In genomic region chr20:35387334-35387733, GRCh38 we compare ENCODE assay signal across 17 cellular contexts. TPM values are rescaled to one million over a fixed set of nuclear protein-coding genes. Genes with fewer than 3 reads are reported as not detected.
DNase-seq lines count a peak whose midpoint lies in the region; TF ChIP-seq lines count a peak whose summit lies in the region.
"Had no signal": no experiment of that assay in that cellular context is flagged by ENCODE, and none has a peak within 500 bp of the region (broad histone marks: within the 10 kb centered on the region; RNA-seq: fewer than 3 reads in every experiment).

No MANE protein-coding gene starts in this region.

- TF ChIP-seq CTCF in chondrocyte (IDR thresholded peaks at IDR 0.05), result no peak

- H3K27me3 Mint-ChIP-seq in chondrocyte (ENCODE audit: low read depth), result no peaks in the 10 kb centered on the region
- H3K27me3 Mint-ChIP-seq: naive thymus-derived CD8-positive, alpha-beta T cell; stimulated activated naive CD8-positive, alpha-beta T cell treated with anti-CD3 and anti-CD28 coated beads, Interleukin-15, Interleukin-2, amounts not matched to agents 100 ng/mL and 50 ng/mL, for 24 hours had no signal

- H3K9me3 ChIP-seq in mesenchymal stem cell (ENCODE audit: control insufficient read depth, low read length), result no peaks in the 10 kb centered on the region
- H3K9me3 ChIP-seq: right atrium auricular region had no signal

- H3K27ac Mint-ChIP-seq in chondrocyte (ENCODE audit: unreplicated experiment), result peak overlapping the region; percentile 18
- H3K27ac Mint-ChIP-seq: stimulated activated naive CD8-positive, alpha-beta T cell treated with anti-CD3 and anti-CD28 coated beads, Interleukin-15, Interleukin-2, amounts not matched to agents 100 ng/mL and 50 ng/mL, for 24 hours had no signal

- H3K4me3 Mint-ChIP-seq in chondrocyte (ENCODE audit: unreplicated experiment), result no peak overlapping the region
- H3K4me3 Mint-ChIP-seq: naive thymus-derived CD8-positive, alpha-beta T cell; stimulated activated naive CD8-positive, alpha-beta T cell treated with anti-CD3 and anti-CD28 coated beads, Interleukin-15, Interleukin-2, amounts not matched to agents 100 ng/mL and 50 ng/mL, for 24 hours had no signal

- no peak overlapping the region for H4K91ac ChIP-seq in mesenchymal stem cell (ENCODE audit: low read length)

- H3K36me3 Mint-ChIP-seq in chondrocyte (ENCODE audit: low read depth), result peaks cover 2% of the 10 kb centered on the region

- H2BK5ac ChIP-seq in mesenchymal stem cell (ENCODE audit: low read depth, low read length, poor library complexity, severe bottlenecking), result no peak overlapping the region

- peaks cover 24% of the 10 kb centered on the region for H3K79me1 ChIP-seq in mesenchymal stem cell (replicated peaks; ENCODE audit: low read length, poor library complexity, severe bottlenecking)

- H2AFZ ChIP-seq in mesenchymal stem cell (ENCODE audit: low read depth, low read length), result no peak overlapping the region

- no peak overlapping the region for H2BK12ac ChIP-seq in mesenchymal stem cell (ENCODE audit: low read length in 2 of 2)

- peaks cover 11 to 33% of the 10 kb centered on the region in 2 experiments for H3K36me3 ChIP-seq in mesenchymal stem cell (ENCODE audit: control insufficient read depth in 1 of 2, insufficient read depth in 2 of 2, low read depth in 1 of 2, low read length in 2 of 2)

- H3K14ac ChIP-seq in mesenchymal stem cell (ENCODE audit: low read length in 2 of 2), result no peak overlapping the region

- no peaks in the 10 kb centered on the region for H3K27me3 ChIP-seq in mesenchymal stem cell (ENCODE audit: control insufficient read depth in 1 of 2, insufficient read depth in 1 of 2, low read length in 2 of 2)
- H3K27me3 ChIP-seq: right atrium auricular region had no signal

- H2AK5ac ChIP-seq in mesenchymal stem cell (ENCODE audit: low read length, severe bottlenecking), result no peak overlapping the region

- H3K4me3 ChIP-seq in mesenchymal stem cell (ENCODE audit: insufficient read depth in 1 of 2, low read depth in 1 of 2, low read length in 2 of 2), result no peak overlapping the region
- H3K4me3 ChIP-seq: right atrium auricular region, SK-N-MC had no signal

- DNase-seq in EH (ENCODE audit: low read depth) (peak; percentile 66), M059J (ENCODE audit: low read depth) (peak; percentile 98), chondrocyte (ENCODE audit: low spot score) (no peak), mesenchymal stem cell (peak; percentile 62), GOT3 (lab: John Stamatoyannopoulos, UW) (no peak), amygdala (lab: John Stamatoyannopoulos, UW) (no peak), NCI-H146 treated with DMSO at 0.1 percent for 48 hours (lab: John Stamatoyannopoulos, UW; ENCODE audit: unreplicated experiment) (no peak), NCI-H1048 (lab: John Stamatoyannopoulos, UW) (no peak)
- DNase-seq: activated CD8-positive, alpha-beta memory T cell treated with anti-CD3 and anti-CD28 coated beads, Interleukin-2, amount 50 U/mL, for 4 hours; Karpas-422; naive thymus-derived CD8-positive, alpha-beta T cell; NCI-H187 treated with DMSO at 0.1 percent for 48 hours; WERI-Rb-1 had no signal

- H3K4me2 ChIP-seq in mesenchymal stem cell (ENCODE audit: low read length, poor library complexity, severe bottlenecking), result no peak overlapping the region

- H2BK120ac ChIP-seq in mesenchymal stem cell (ENCODE audit: low read depth, low read length), result no peak overlapping the region

- H2BK15ac ChIP-seq in mesenchymal stem cell (ENCODE audit: low read depth, poor library complexity, severe bottlenecking), result no peak overlapping the region

- WGBS in mesenchymal stem cell, result 89% methylated on average over 3 of the region's 3 CpGs

- no peak overlapping the region for H3K23ac ChIP-seq in mesenchymal stem cell (ENCODE audit: low read length in 2 of 2)

- H3K4me1 Mint-ChIP-seq in chondrocyte (ENCODE audit: low read depth), result peaks cover 14% of the 10 kb centered on the region

- peaks cover 3% of the 10 kb centered on the region for H3K4me1 ChIP-seq in mesenchymal stem cell (ENCODE audit: control insufficient read depth, insufficient read depth, low read depth, low read length)
- H3K4me1 ChIP-seq: right atrium auricular region had no signal

- H4K8ac ChIP-seq in mesenchymal stem cell (ENCODE audit: low read length), result no peak overlapping the region

- H3K27ac ChIP-seq in mesenchymal stem cell (ENCODE audit: low read length, poor library complexity, severe bottlenecking), result no peak overlapping the region
- H3K27ac ChIP-seq: right atrium auricular region, SK-N-MC, WERI-Rb-1 had no signal

- H3K4ac ChIP-seq in mesenchymal stem cell (ENCODE audit: low read depth in 1 of 2, low read length in 2 of 2), result no peak overlapping the region

- no peaks in the 10 kb centered on the region for H3K9me3 Mint-ChIP-seq in chondrocyte (ENCODE audit: low read depth)
- H3K9me3 Mint-ChIP-seq: activated naive CD4-positive, alpha-beta T cell treated with anti-CD3 and anti-CD28 coated beads, Interleukin-2, amount 50 U/mL, for 72 hours; naive thymus-derived CD8-positive, alpha-beta T cell; stimulated activated naive CD8-positive, alpha-beta T cell treated with anti-CD3 and anti-CD28 coated beads, Interleukin-15, Interleukin-2, amounts not matched to agents 100 ng/mL and 50 ng/mL, for 24 hours had no signal

- no peak overlapping the region for H3K18ac ChIP-seq in mesenchymal stem cell (ENCODE audit: low read depth in 1 of 2, low read length in 2 of 2)

- H3K9ac ChIP-seq in mesenchymal stem cell (ENCODE audit: low read length), result peak overlapping the region; percentile 24

RNA-seq across cellular contexts. Expression of gene UQCC1, which starts 24.4 kb away (rescaled TPM):
- total RNA-seq in M059J (2014; rRNA removed; shearing (Covaris generic)), result 64.4 and 74.7 TPM in 2 replicates
- total RNA-seq in chondrocyte, result 30.4 to 42.5 TPM (median 31.7 TPM) in 3 replicates
- polyA plus RNA-seq in mesenchymal stem cell (2013, experiment 1 of 2), result 22.6 TPM
- 26.4 TPM for polyA plus RNA-seq in mesenchymal stem cell (2013, experiment 2 of 2)

RNA-seq across cellular contexts. Expression of gene GDF5, which starts 50.7 kb away (rescaled TPM):
- 3.0 and 6.2 TPM in 2 replicates for total RNA-seq in M059J (2014; rRNA removed; shearing (Covaris generic))
- total RNA-seq in chondrocyte, result 1.7 to 3.5 TPM (median 3.4 TPM) in 3 replicates
- polyA plus RNA-seq in mesenchymal stem cell (2013, experiment 1 of 2), result 0.08 TPM
- 0.07 TPM for polyA plus RNA-seq in mesenchymal stem cell (2013, experiment 2 of 2)
- total RNA-seq: naive thymus-derived CD8-positive, alpha-beta T cell had no signal
- polyA plus RNA-seq: naive thymus-derived CD8-positive, alpha-beta T cell had no signal

Comparison
In these comparisons a context has a peak if more than half of its experiments do, and no peak if none do; other contexts are left out.
1. DNase-seq: peak in EH (single experiment), M059J (single experiment) and mesenchymal stem cell (single experiment); none in chondrocyte (single experiment), GOT3 (single experiment), amygdala (0 of 56), NCI-H146 treated with DMSO at 0.1 percent for 48 hours (single experiment) and NCI-H1048 (single experiment).